In genomic region chr17:42559076-42559475, GRCh38 we compare ENCODE assay signal across 27 cellular contexts. TPM values are rescaled to one million over a fixed set of nuclear protein-coding genes. Genes with fewer than 3 reads are reported as not detected.
DNase-seq lines count a peak whose midpoint lies in the region; ATAC-seq, FAIRE-seq and TF ChIP-seq lines count a peak whose summit lies in the region.
"Had no signal": no experiment of that assay in that cellular context is flagged by ENCODE, and none has a peak within 500 bp of the region (broad histone marks: within the 10 kb centered on the region; RNA-seq: fewer than 3 reads in every experiment).

No MANE protein-coding gene starts in this region.

- DNase-seq in NCI-H69 (lab: John Stamatoyannopoulos, UW) (peak; percentile 47), epithelial cell of prostate (ENCODE audit: low read depth, low spot score) (no peak), suprapubic skin (ENCODE audit: low spot score in 2 of 2) (no peak), GM19239 (ENCODE audit: insufficient read length, low spot score) (no peak)
- DNase-seq: activated B cell treated with CpG ODN at 0.5 μM for 24 hours; activated CD4-positive, alpha-beta T cell treated with anti-CD3 and anti-CD28 coated beads, Interleukin-2, amount 50 U/mL, for 4 hours; activated naive CD4-positive, alpha-beta T cell treated with anti-CD3 and anti-CD28 coated beads for 36 hours; amniotic stem cell; brain microvascular endothelial cell; Calu3; effector CD4-positive, alpha-beta T cell; GOT3; islet precursor cell; NCI-H510A; ovary; retina; stimulated activated CD4-positive, alpha-beta T cell treated with anti-CD3 and anti-CD28 coated beads, Interleukin-1b, Interleukin-23, amount 100 ng/mL, for 48 hours; stimulated activated CD8-positive, alpha-beta memory T cell treated with anti-CD3 and anti-CD28 coated beads, Interleukin-4, amount 100 ng/mL, for 48 hours had no signal

- H3K9me3 ChIP-seq in HEK293 (ENCODE audit: control insufficient read depth, insufficient read depth, low read depth, low read length) (no peaks in the 10 kb centered on the region), suprapubic skin (no peaks in the 10 kb centered on the region)
- H3K9me3 ChIP-seq: mucosa of descending colon, ovary, Peyer's patch, SJSA1 had no signal

- 62% methylated on average over 6 of the region's 6 CpGs for WGBS in suprapubic skin

- H3K27ac ChIP-seq in HEK293 (ENCODE audit: extremely low read depth, low read depth, low read length): 0 out of 2 replicates have a peak overlapping the region, but pooled peaks have one; percentile 11
- H3K27ac ChIP-seq in epithelial cell of prostate: peak overlapping the region; percentile 17
- H3K27ac ChIP-seq in suprapubic skin: peak overlapping the region; percentile 38
- H3K27ac ChIP-seq: brain microvascular endothelial cell, C4-2B, ovary, Peyer's patch, SJSA1 had no signal

- H3K36me3 ChIP-seq in HEK293 (ENCODE audit: control insufficient read depth in 2 of 2, insufficient read depth in 1 of 2, low read length in 2 of 2) (peaks cover 0 to 12% of the 10 kb centered on the region in 2 experiments; a peak in 2 of 3 replicates), suprapubic skin (no peaks in the 10 kb centered on the region)
- H3K36me3 ChIP-seq: brain microvascular endothelial cell, ovary had no signal

- CTCF ChIA-PET in HEK293 (lab: Yijun Ruan, JAX): interaction anchor here (0.6 to 2.7 kb wide), 4 partner anchors 10 to 443 kb away, joined by 3 to 12 read pairs (median 4); partner anchors contain the start of gene PSMC3IP

- no peak overlapping the region for H3K4me3 ChIP-seq in HEK293 (ENCODE audit: low read depth, low read length)
- no peak overlapping the region for H3K4me3 ChIP-seq in suprapubic skin
- H3K4me3 ChIP-seq: mucosa of descending colon, ovary, Peyer's patch, SJSA1, skin epidermis had no signal

- POLR2A ChIA-PET in HEK293 (lab: Yijun Ruan, JAX): interaction anchor here (0.6 to 1.0 kb wide), 2 partner anchors 15 to 151 kb away, joined by 3 read pairs; no protein-coding TSS in a partner anchor

- no peaks in the 10 kb centered on the region for H3K27me3 ChIP-seq in suprapubic skin
- H3K27me3 ChIP-seq: brain microvascular endothelial cell, ovary, Peyer's patch, SJSA1 had no signal

- ATAC-seq in GM18873 (IDR thresholded peaks at IDR 0.05; ENCODE audit: low FRiP score, unreplicated experiment): no peak
- no peak for ATAC-seq in activated CD4-positive, CD25-positive, alpha-beta regulatory T cell treated with anti-CD3 and anti-CD28 coated beads, Interleukin-2, amount 50 U/mL, for 24 hours
- ATAC-seq: mucosa of descending colon had no signal

- peaks cover 10% of the 10 kb centered on the region; the same call in 1 of the 2 replicates for H3K4me1 ChIP-seq in HEK293 (ENCODE audit: control insufficient read depth, insufficient read depth, low read length)
- H3K4me1 ChIP-seq in suprapubic skin: peaks cover 57% of the 10 kb centered on the region

- FAIRE-seq in GM19239 (lab: Jason Lieb, UNC): no peak
- FAIRE-seq: GM12892 had no signal

- no peak for TF ChIP-seq POLR2A in suprapubic skin (IDR thresholded peaks at IDR 0.05)

- no peak for TF ChIP-seq EP300 in suprapubic skin (IDR thresholded peaks at IDR 0.05)

- TF ChIP-seq CTCF in HEK293 (tag by site-specific recombination; IDR thresholded peaks at IDR 0.05) (no peak), suprapubic skin (IDR thresholded peaks at IDR 0.05) (no peak)

TF ChIP-seq in HEK293, 187 proteins besides CTCF, POLR2A, EP300 and RAD21 (continues in another document):
- TF ChIP-seq ZNF701 (tag by site-specific recombination; IDR thresholded peaks at IDR 0.05) (no peak), ZNF114 (tag by site-specific recombination; IDR thresholded peaks at IDR 0.05) (no peak), ZBTB48 (tag by site-specific recombination; IDR thresholded peaks at IDR 0.05) (no peak), INSM2 (tag by site-specific recombination; IDR thresholded peaks at IDR 0.05) (no peak), ZNF776 (tag by site-specific recombination; IDR thresholded peaks at IDR 0.05; ENCODE audit: borderline replicate concordance) (no peak), KLF7 (tag by site-specific recombination; IDR thresholded peaks at IDR 0.05; ENCODE audit: borderline replicate concordance) (0 out of 2 replicates have a peak, but pooled peaks have one; percentile 46), PATZ1 (tag by site-specific recombination; IDR thresholded peaks at IDR 0.05) (0 out of 2 replicates have a peak, but pooled peaks have one; percentile 24), ZNF555 (tag by site-specific recombination; conservative IDR thresholded peaks at IDR 0.05) (no peak), ZNF324 (tag by site-specific recombination; IDR thresholded peaks at IDR 0.05) (no peak), ZNF18 (tag by site-specific recombination; IDR thresholded peaks at IDR 0.05) (no peak), KLF1 (tag by site-specific recombination; IDR thresholded peaks at IDR 0.05) (peak; percentile 79), GLIS2 (tag by site-specific recombination; IDR thresholded peaks at IDR 0.05) (no peak), ZBTB44 (tag by site-specific recombination; IDR thresholded peaks at IDR 0.05) (no peak), ZNF624 (tag by site-specific recombination; IDR thresholded peaks at IDR 0.05) (no peak), ZNF157 (tag by site-specific recombination; IDR thresholded peaks at IDR 0.05) (no peak), SCRT2 (tag by site-specific recombination; IDR thresholded peaks at IDR 0.05) (no peak)
- TF ChIP-seq, protein P1, sequence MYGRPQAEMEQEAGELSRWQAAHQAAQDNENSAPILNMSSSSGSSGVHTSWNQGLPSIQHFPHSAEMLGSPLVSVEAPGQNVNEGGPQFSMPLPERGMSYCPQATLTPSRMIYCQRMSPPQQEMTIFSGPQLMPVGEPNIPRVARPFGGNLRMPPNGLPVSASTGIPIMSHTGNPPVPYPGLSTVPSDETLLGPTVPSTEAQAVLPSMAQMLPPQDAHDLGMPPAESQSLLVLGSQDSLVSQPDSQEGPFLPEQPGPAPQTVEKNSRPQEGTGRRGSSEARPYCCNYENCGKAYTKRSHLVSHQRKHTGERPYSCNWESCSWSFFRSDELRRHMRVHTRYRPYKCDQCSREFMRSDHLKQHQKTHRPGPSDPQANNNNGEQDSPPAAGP (tag by site-specific recombination; IDR thresholded peaks at IDR 0.05): peak; percentile 45; the same call in 1 of the 2 replicates

RNA-seq across cellular contexts. Expression of gene COASY, which starts 2.9 kb away (rescaled TPM):
- total RNA-seq in suprapubic skin: 10 to 100 TPM; 41.1 to 54.0 (median 46.0) TPM

RNA-seq across cellular contexts. Expression of gene HSD17B1, which starts 6.4 kb away (rescaled TPM):
- 1 to 10 TPM; 1.2 to 8.8 (median 3.2) TPM for total RNA-seq in suprapubic skin

RNA-seq across cellular contexts. Expression of gene MLX, which starts 7.8 kb away (rescaled TPM):
- total RNA-seq in suprapubic skin: 10 to 100 TPM; 34.7 to 62.5 (median 44.3) TPM

RNA-seq across cellular contexts. Expression of gene PSMC3IP, which starts 18.5 kb away (rescaled TPM):
- 1 to 10 TPM; 2.3 to 4.0 (median 3.6) TPM for total RNA-seq in suprapubic skin

RNA-seq across cellular contexts. Expression of gene NAGLU, which starts 23.0 kb away (rescaled TPM):
- 10 to 100 TPM; 19.8 to 40.1 (median 30.4) TPM for total RNA-seq in suprapubic skin
